Comparison of ENCODE assay signal across 8 cellular contexts in the genomic region with DNA sequence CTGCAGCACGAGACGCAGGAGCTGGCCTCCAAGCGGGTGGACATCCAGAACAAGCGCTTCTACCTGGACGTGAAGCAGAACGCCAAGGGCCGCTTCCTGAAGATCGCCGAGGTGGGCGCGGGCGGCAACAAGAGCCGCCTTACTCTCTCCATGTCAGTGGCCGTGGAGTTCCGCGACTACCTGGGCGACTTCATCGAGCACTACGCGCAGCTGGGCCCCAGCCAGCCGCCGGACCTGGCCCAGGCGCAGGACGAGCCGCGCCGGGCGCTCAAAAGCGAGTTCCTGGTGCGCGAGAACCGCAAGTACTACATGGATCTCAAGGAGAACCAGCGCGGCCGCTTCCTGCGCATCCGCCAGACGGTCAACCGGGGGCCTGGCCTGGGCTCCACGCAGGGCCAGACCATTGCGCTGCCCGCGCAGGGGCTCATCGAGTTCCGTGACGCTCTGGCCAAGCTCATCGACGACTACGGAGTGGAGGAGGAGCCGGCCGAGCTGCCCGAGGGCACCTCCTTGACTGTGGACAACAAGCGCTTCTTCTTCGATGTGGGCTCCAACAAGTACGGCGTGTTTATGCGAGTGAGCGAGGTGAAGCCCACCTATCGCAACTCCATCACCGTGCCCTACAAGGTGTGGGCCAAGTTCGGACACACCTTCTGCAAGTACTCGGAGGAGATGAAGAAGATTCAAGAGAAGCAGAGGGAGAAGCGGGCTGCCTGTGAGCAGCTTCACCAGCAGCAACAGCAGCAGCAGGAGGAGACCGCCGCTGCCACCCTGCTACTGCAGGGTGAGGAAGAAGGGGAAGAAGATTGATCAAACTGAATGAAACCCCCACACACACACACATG. TPM values are rescaled to one million over a fixed set of nuclear protein-coding genes. Genes with fewer than 3 reads are reported as not detected.
A peak's percentile ranks its signal among the peaks of the same experiment; 100 is the strongest.
DNase-seq lines count a peak whose midpoint lies in the region; ATAC-seq and TF ChIP-seq lines count a peak whose summit lies in the region.

No MANE protein-coding gene starts in this region.

- peak; percentile 22 for ATAC-seq in GM21360 (IDR thresholded peaks at IDR 0.05; ENCODE audit: unreplicated experiment)

- TF ChIP-seq CTCF in astrocyte of the cerebellum (IDR thresholded peaks at IDR 0.05; ENCODE audit: low read depth, low read length, missing control alignments) (no peak), retinal pigment epithelial cell (conservative IDR thresholded peaks at IDR 0.05; ENCODE audit: low read depth, low read length) (no peak)

- DNase-seq in DMS 273 (lab: John Stamatoyannopoulos, UW; ENCODE audit: unreplicated experiment), result peak; percentile 76
- DNase-seq in HT-29 (ENCODE audit: low spot score), result peak; percentile 81
- DNase-seq in SW480 (ENCODE audit: low spot score), result peak; percentile 72
- DNase-seq in astrocyte of the cerebellum (ENCODE audit: low read depth), result no peak
- DNase-seq in hypothalamus (lab: John Stamatoyannopoulos, UW), result peak in 31 of 51 donors; percentile 22 to 77 (median 56)
- DNase-seq in retinal pigment epithelial cell (ENCODE audit: low read depth), result no peak
- DNase-seq in epidermal melanocyte (ENCODE audit: insufficient read length, low spot score), result no peak

- H3K4me3 ChIP-seq in astrocyte of the cerebellum (ENCODE audit: low read depth, low read length) (peak overlapping the region; percentile 63), retinal pigment epithelial cell (ENCODE audit: low read length) (peak overlapping the region; percentile 70)

- in situ Hi-C loops in astrocyte of the cerebellum (cut with HindIII; ENCODE audit: low sequenced_read_pairs), result no loop called here

RNA-seq across cellular contexts. Expression of gene PURA, which starts 0.7 kb away (rescaled TPM):
- total RNA-seq in HT-29 (2014; rRNA removed; shearing (Covaris generic)), result 9.9 and 11.3 TPM in 2 replicates

RNA-seq across cellular contexts. Expression of gene IGIP, which starts 11.2 kb away (rescaled TPM):
- 1.1 and 1.7 TPM in 2 replicates for total RNA-seq in HT-29 (2014; rRNA removed; shearing (Covaris generic))

Comparison
In these comparisons a context has a peak if more than half of its experiments do, and no peak if none do; other contexts are left out.
1. DNase-seq: peak in DMS 273 (single experiment), HT-29 (single experiment), SW480 (single experiment) and hypothalamus (31 of 51); none in astrocyte of the cerebellum (single experiment), retinal pigment epithelial cell (single experiment) and epidermal melanocyte (single experiment).